Comparison of ENCODE assay signal across 39 cellular contexts in the genomic region with DNA sequence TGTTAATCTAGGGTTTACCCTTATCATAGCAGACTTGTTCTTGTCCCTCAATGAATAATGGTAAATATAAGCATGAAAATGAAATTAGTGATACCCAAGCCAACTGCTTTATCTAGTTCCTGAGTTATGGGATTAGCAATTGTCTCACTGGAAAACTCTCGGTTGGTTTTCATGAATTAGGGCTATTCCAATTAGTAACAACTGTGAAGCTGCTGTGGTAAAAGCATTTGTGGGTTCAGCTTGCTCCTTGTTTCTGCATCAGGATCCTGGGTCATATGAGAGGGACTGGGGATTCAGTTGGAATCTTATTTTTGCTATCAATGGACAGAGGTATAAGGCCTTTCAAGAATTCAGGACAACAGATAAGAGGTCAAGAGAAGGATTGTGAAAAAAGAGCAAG. TPM values are rescaled to one million over a fixed set of nuclear protein-coding genes. Genes with fewer than 3 reads are reported as not detected.
"Had no signal": no experiment of that assay in that cellular context is flagged by ENCODE, and none has a peak within 500 bp of the region (broad histone marks: within the 10 kb centered on the region; RNA-seq: fewer than 3 reads in every experiment).

No MANE protein-coding gene starts in this region.

- H3K9ac ChIP-seq: KMS-11 had no signal

- H3K36me3 ChIP-seq: MG63 had no signal

- H3K27ac ChIP-seq: KMS-11 had no signal

- H3K4me3 ChIP-seq: MG63 had no signal

- H3K9me3 ChIP-seq: MG63 had no signal

- H3K4me2 ChIP-seq: KMS-11 had no signal

- H3K27me3 ChIP-seq: MG63 had no signal

- DNase-seq: Karpas-422, Kasumi-1, MG63, MM.1S, MV-4-11, NCI-H1048, NCI-H1092, NCI-H1092 treated with DMSO at 0.1 percent for 48 hours, NCI-H1105, NCI-H1105 treated with DMSO at 0.1 percent for 48 hours, NCI-H1417, NCI-H1417 treated with DMSO at 0.1 percent for 48 hours, NCI-H1436, NCI-H1436 treated with DMSO at 0.1 percent for 48 hours, NCI-H146, NCI-H1694, NCI-H1694 treated with DMSO at 0.1 percent for 48 hours, NCI-H187, NCI-H187 treated with DMSO at 0.1 percent for 48 hours, NCI-H1930, NCI-H2029, NCI-H2029 treated with DMSO at 0.1 percent for 48 hours, NCI-H2081, NCI-H2081 treated with DMSO at 0.1 percent for 48 hours, NCI-H2107, NCI-H2171, NCI-H2171 treated with DMSO at 0.1 percent for 48 hours, NCI-H2227 treated with DMSO at 0.1 percent for 48 hours, NCI-H226, NCI-H345, NCI-H446, NCI-H446 treated with DMSO at 0.1 percent for 48 hours, NCI-H510A, NCI-H510A treated with DMSO at 0.1 percent for 48 hours had no signal

RNA-seq across cellular contexts. Expression of a gene that starts 50.2 kb away (rescaled TPM):
- total RNA-seq: LHCN-M2, M059J, MCF 10A, NCI-H460 had no signal
